Comparison of ENCODE assay signal across 1 cellular context in genomic region chr19:1000095-1000494, GRCh38.
TF ChIP-seq lines count a peak whose summit lies in the region.

Gene GRIN3B, plus strand, starts transcription at chr19:1000419. Its CDS starts 19 bp downstream, at chr19:1000438.

TF ChIP-seq in HEK293, 187 proteins besides CTCF, POLR2A, EP300 and RAD21 (continued from another document and continues in another):
- TF ChIP-seq PRDM6 (tag by site-specific recombination; IDR thresholded peaks at IDR 0.05): no peak
- no peak for TF ChIP-seq ZNF596 (tag by site-specific recombination; IDR thresholded peaks at IDR 0.05)
- TF ChIP-seq, protein P1, sequence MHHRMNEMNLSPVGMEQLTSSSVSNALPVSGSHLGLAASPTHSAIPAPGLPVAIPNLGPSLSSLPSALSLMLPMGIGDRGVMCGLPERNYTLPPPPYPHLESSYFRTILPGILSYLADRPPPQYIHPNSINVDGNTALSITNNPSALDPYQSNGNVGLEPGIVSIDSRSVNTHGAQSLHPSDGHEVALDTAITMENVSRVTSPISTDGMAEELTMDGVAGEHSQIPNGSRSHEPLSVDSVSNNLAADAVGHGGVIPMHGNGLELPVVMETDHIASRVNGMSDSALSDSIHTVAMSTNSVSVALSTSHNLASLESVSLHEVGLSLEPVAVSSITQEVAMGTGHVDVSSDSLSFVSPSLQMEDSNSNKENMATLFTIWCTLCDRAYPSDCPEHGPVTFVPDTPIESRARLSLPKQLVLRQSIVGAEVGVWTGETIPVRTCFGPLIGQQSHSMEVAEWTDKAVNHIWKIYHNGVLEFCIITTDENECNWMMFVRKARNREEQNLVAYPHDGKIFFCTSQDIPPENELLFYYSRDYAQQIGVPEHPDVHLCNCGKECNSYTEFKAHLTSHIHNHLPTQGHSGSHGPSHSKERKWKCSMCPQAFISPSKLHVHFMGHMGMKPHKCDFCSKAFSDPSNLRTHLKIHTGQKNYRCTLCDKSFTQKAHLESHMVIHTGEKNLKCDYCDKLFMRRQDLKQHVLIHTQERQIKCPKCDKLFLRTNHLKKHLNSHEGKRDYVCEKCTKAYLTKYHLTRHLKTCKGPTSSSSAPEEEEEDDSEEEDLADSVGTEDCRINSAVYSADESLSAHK (tag by site-specific recombination; IDR thresholded peaks at IDR 0.05): peak; percentile 40; the same call in 1 of the 2 replicates
- no peak for TF ChIP-seq ZNF555 (tag by site-specific recombination; conservative IDR thresholded peaks at IDR 0.05)
- TF ChIP-seq ZNF239 (tag by site-specific recombination; IDR thresholded peaks at IDR 0.05): no peak
- peak; percentile 47; the same call in 1 of the 2 replicates for TF ChIP-seq TSHZ1 (tag by site-specific recombination; IDR thresholded peaks at IDR 0.05; ENCODE audit: borderline replicate concordance)
- TF ChIP-seq MZF1 (tag by site-specific recombination; IDR thresholded peaks at IDR 0.05; ENCODE audit: borderline replicate concordance): no peak
- no peak for TF ChIP-seq ZNF121 (tag by site-specific recombination; IDR thresholded peaks at IDR 0.05)
- TF ChIP-seq ZNF529 (tag by site-specific recombination; IDR thresholded peaks at IDR 0.05; ENCODE audit: insufficient replicate concordance): no peak
- TF ChIP-seq ZNF341 (tag by site-specific recombination; IDR thresholded peaks at IDR 0.05; ENCODE audit: low read depth): peak; percentile 74
- peak; percentile 81 for TF ChIP-seq ZEB2 (tag by site-specific recombination; IDR thresholded peaks at IDR 0.05)
- peak; percentile 78 for TF ChIP-seq ZNF398 (tag by site-specific recombination; IDR thresholded peaks at IDR 0.05)
- TF ChIP-seq ZNF585B (tag by site-specific recombination; IDR thresholded peaks at IDR 0.05): no peak
- TF ChIP-seq ZNF248 (tag by site-specific recombination; IDR thresholded peaks at IDR 0.05): no peak
- TF ChIP-seq SP2 (tag by site-specific recombination; IDR thresholded peaks at IDR 0.05): peak; percentile 30
- TF ChIP-seq GFI1B (tag by site-specific recombination; IDR thresholded peaks at IDR 0.05): no peak
- no peak for TF ChIP-seq ZNF416 (tag by site-specific recombination; IDR thresholded peaks at IDR 0.05)
- no peak for TF ChIP-seq TRIM28 (IDR thresholded peaks at IDR 0.05; ENCODE audit: borderline replicate concordance, low read length)
- no peak for TF ChIP-seq ZNF16 (tag by site-specific recombination; IDR thresholded peaks at IDR 0.05; ENCODE audit: low read depth)
- peak; percentile 99 for TF ChIP-seq ZNF561 (tag by site-specific recombination; IDR thresholded peaks at IDR 0.05; ENCODE audit: borderline replicate concordance)
- TF ChIP-seq, protein P2, sequence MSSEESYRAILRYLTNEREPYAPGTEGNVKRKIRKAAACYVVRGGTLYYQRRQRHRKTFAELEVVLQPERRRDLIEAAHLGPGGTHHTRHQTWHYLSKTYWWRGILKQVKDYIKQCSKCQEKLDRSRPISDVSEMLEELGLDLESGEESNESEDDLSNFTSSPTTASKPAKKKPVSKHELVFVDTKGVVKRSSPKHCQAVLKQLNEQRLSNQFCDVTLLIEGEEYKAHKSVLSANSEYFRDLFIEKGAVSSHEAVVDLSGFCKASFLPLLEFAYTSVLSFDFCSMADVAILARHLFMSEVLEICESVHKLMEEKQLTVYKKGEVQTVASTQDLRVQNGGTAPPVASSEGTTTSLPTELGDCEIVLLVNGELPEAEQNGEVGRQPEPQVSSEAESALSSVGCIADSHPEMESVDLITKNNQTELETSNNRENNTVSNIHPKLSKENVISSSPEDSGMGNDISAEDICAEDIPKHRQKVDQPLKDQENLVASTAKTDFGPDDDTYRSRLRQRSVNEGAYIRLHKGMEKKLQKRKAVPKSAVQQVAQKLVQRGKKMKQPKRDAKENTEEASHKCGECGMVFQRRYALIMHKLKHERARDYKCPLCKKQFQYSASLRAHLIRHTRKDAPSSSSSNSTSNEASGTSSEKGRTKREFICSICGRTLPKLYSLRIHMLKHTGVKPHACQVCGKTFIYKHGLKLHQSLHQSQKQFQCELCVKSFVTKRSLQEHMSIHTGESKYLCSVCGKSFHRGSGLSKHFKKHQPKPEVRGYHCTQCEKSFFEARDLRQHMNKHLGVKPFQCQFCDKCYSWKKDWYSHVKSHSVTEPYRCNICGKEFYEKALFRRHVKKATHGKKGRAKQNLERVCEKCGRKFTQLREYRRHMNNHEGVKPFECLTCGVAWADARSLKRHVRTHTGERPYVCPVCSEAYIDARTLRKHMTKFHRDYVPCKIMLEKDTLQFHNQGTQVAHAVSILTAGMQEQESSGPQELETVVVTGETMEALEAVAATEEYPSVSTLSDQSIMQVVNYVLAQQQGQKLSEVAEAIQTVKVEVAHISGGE (tag by site-specific recombination; conservative IDR thresholded peaks at IDR 0.05; ENCODE audit: low read depth): peak; percentile 35; the same call in 1 of the 2 replicates
- TF ChIP-seq KLF8 (tag by site-specific recombination; IDR thresholded peaks at IDR 0.05): peak; percentile 91
- no peak for TF ChIP-seq ZNF148 (tag by site-specific recombination; IDR thresholded peaks at IDR 0.05; ENCODE audit: borderline replicate concordance)
- TF ChIP-seq PRDM10 (tag by site-specific recombination; IDR thresholded peaks at IDR 0.05): peak; percentile 92
- TF ChIP-seq ZBTB8A (tag by site-specific recombination; IDR thresholded peaks at IDR 0.05): peak; percentile 92
- no peak for TF ChIP-seq ZNF302 (tag by site-specific recombination; IDR thresholded peaks at IDR 0.05; ENCODE audit: low read depth)
- peak; percentile 62 for TF ChIP-seq ZNF600 (tag by site-specific recombination; IDR thresholded peaks at IDR 0.05)
- TF ChIP-seq REPIN1 (tag by site-specific recombination; IDR thresholded peaks at IDR 0.05; ENCODE audit: low read depth): no peak
- TF ChIP-seq ZNF311 (tag by site-specific recombination; IDR thresholded peaks at IDR 0.05; ENCODE audit: borderline replicate concordance): no peak
- peak; percentile 45; the same call in 1 of the 2 replicates for TF ChIP-seq SP3 (tag by site-specific recombination; IDR thresholded peaks at IDR 0.05)
- no peak for TF ChIP-seq AEBP2 (tag by site-specific recombination; IDR thresholded peaks at IDR 0.05; ENCODE audit: borderline replicate concordance)
- no peak for TF ChIP-seq ZNF48 (tag by site-specific recombination; IDR thresholded peaks at IDR 0.05)
- peak; percentile 75; the same call in 1 of the 2 replicates for TF ChIP-seq KLF7 (tag by site-specific recombination; IDR thresholded peaks at IDR 0.05; ENCODE audit: borderline replicate concordance)
- TF ChIP-seq ZNF2 (tag by site-specific recombination; IDR thresholded peaks at IDR 0.05): peak; percentile 43; the same call in 1 of the 2 replicates
- TF ChIP-seq EGR2 (tag by site-specific recombination; IDR thresholded peaks at IDR 0.05; ENCODE audit: low read depth): peak; percentile 59
- no peak for TF ChIP-seq ZNF571 (tag by site-specific recombination; IDR thresholded peaks at IDR 0.05)
- TF ChIP-seq ZNF184 (tag by site-specific recombination; IDR thresholded peaks at IDR 0.05): 0 out of 2 replicates have a peak, but pooled peaks have one; percentile 13
